Comparison of ENCODE assay signal across 8 cellular contexts in genomic region chr17:50290074-50290702, GRCh38. TPM values are rescaled to one million over a fixed set of nuclear protein-coding genes. Genes with fewer than 3 reads are reported as not detected.
DNase-seq lines count a peak whose midpoint lies in the region; ATAC-seq and TF ChIP-seq lines count a peak whose summit lies in the region.

No MANE protein-coding gene starts in this region.

- peak; percentile 24 to 53 for ATAC-seq in CD4-positive, CD25-positive, alpha-beta regulatory T cell (ENCODE audit: low read depth in 2 of 2)
- ATAC-seq in HG03457 (IDR thresholded peaks at IDR 0.05; ENCODE audit: unreplicated experiment): no peak

- no peaks in the 10 kb centered on the region for H3K4me1 ChIP-seq in CD4-positive, CD25-positive, alpha-beta regulatory T cell (ENCODE audit: control insufficient read depth, insufficient read depth, low read length, poor library complexity, severe bottlenecking)
- peaks cover 0 to 17% of the 10 kb centered on the region in 2 donors for H3K4me1 ChIP-seq in adrenal gland (replicated peaks in 1 of 2)
- peaks cover 0 to 54% (median 3%) of the 10 kb centered on the region in 6 donors for H3K4me1 ChIP-seq in spleen

- peaks cover 54% of the 10 kb centered on the region for H3K27me3 Mint-ChIP-seq in CD4-positive, CD25-positive, alpha-beta regulatory T cell

- no peak overlapping the region for H3K4me3 ChIP-seq in CD4-positive, CD25-positive, alpha-beta regulatory T cell (ENCODE audit: low read depth, low read length)
- no peak overlapping the region for H3K4me3 ChIP-seq in LNCaP clone FGC (ENCODE audit: low read depth, low read length)
- H3K4me3 ChIP-seq in adrenal gland: no peak overlapping the region
- peak overlapping the region in 1 of 8 donors; percentile 7 for H3K4me3 ChIP-seq in spleen

- H3K4me3 Mint-ChIP-seq in CD4-positive, CD25-positive, alpha-beta regulatory T cell: no peak overlapping the region

- TF ChIP-seq CTCF in LNCaP clone FGC (IDR thresholded peaks at IDR 0.05; ENCODE audit: control insufficient read depth, extremely low read depth, insufficient read depth) (no peak), adrenal gland (IDR thresholded peaks at IDR 0.05) (no peak), spleen (IDR thresholded peaks at IDR 0.05 in 8 of 11, conservative IDR thresholded peaks at IDR 0.05 in 3 of 11) (no peak)

- H3K27ac ChIP-seq in CD4-positive, CD25-positive, alpha-beta regulatory T cell (ENCODE audit: insufficient read depth, low read length, poor library complexity, severe bottlenecking): no peak overlapping the region
- H3K27ac ChIP-seq in adrenal gland (peak overlapping the region in 2 of 5 donors; percentile 59 to 87), spleen (peak overlapping the region in 7 of 8 donors; percentile 52 to 91 (median 81))

- H3K9me3 ChIP-seq in CD4-positive, CD25-positive, alpha-beta regulatory T cell (ENCODE audit: control insufficient read depth in 2 of 2, low read length in 2 of 2): no peaks in the 10 kb centered on the region
- no peaks in the 10 kb centered on the region for H3K9me3 ChIP-seq in adrenal gland (replicated peaks in 1 of 3)
- no peaks in the 10 kb centered on the region for H3K9me3 ChIP-seq in spleen

- H3K36me3 ChIP-seq in CD4-positive, CD25-positive, alpha-beta regulatory T cell (ENCODE audit: control insufficient read depth, insufficient read depth, low read length): no peaks in the 10 kb centered on the region
- no peaks in the 10 kb centered on the region for H3K36me3 ChIP-seq in adrenal gland (replicated peaks in 1 of 2)
- H3K36me3 ChIP-seq in spleen: no peaks in the 10 kb centered on the region

- peaks cover 11% of the 10 kb centered on the region for H3K27me3 ChIP-seq in CD4-positive, CD25-positive, alpha-beta regulatory T cell (ENCODE audit: control insufficient read depth, insufficient read depth, low read length)
- no peaks in the 10 kb centered on the region for H3K27me3 ChIP-seq in adrenal gland
- peaks cover 0 to 33% (median 0%) of the 10 kb centered on the region in 7 donors for H3K27me3 ChIP-seq in spleen (replicated peaks in 1 of 7)

- no peak overlapping the region for H3K27ac Mint-ChIP-seq in CD4-positive, CD25-positive, alpha-beta regulatory T cell

- TF ChIP-seq POLR2A in adrenal gland (IDR thresholded peaks at IDR 0.05) (no peak), spleen (IDR thresholded peaks at IDR 0.05) (no peak)

- H3K9me3 Mint-ChIP-seq in CD4-positive, CD25-positive, alpha-beta regulatory T cell: no peaks in the 10 kb centered on the region

- 36 to 56% (median 54%) methylated on average over 4 to 8 of the region's 8 CpGs for WGBS in adrenal gland, 4 donors
- 37 to 61% (median 40%) methylated on average over 6 to 8 of the region's 8 CpGs for WGBS in spleen, 5 donors

- peaks cover 0 to 5% (median 0%) of the 10 kb centered on the region in 4 donors for H3K4me1 Mint-ChIP-seq in CD4-positive, CD25-positive, alpha-beta regulatory T cell

- DNase-seq in CD4-positive, CD25-positive, alpha-beta regulatory T cell: peak in 1 of 3 donors; percentile 8
- DNase-seq in LNCaP clone FGC (ENCODE audit: low read depth) (peak; percentile 22), adrenal gland (peak; percentile 33 to 83 (median 79)), iPS-NIHi7 (ENCODE audit: extremely low spot score) (peak; percentile 33), spleen (no peak), cerebellum (ENCODE audit: low spot score) (no peak), activated gamma-delta T cell treated with Interleukin-2 at 50 U/mL for 16 hours (no peak)

- intact Hi-C loops in adrenal gland (cut with DNase I) (no loop called here), spleen (cut with DNase I; ENCODE audit: low total_unique reads) (loop anchor here (10.0 kb wide), 1 partner anchor 175 kb away; no protein-coding TSS in a partner anchor)

- no peaks in the 10 kb centered on the region for H3K36me3 Mint-ChIP-seq in CD4-positive, CD25-positive, alpha-beta regulatory T cell

RNA-seq across cellular contexts. Expression of gene TMEM92, which starts 15.9 kb away (rescaled TPM):
- not detected for total RNA-seq in CD4-positive, CD25-positive, alpha-beta regulatory T cell
- not detected for polyA plus RNA-seq in CD4-positive, CD25-positive, alpha-beta regulatory T cell
- total RNA-seq in adrenal gland (not detected), spleen (under 1 TPM in 2 of 7 donors, not detected in 5; 0.44 to 0.49 TPM), cerebellum (not detected)
- polyA plus RNA-seq in adrenal gland (under 1 TPM in 1 of 3 donors, not detected in 2; 0.13 TPM), spleen (under 1 TPM in 1 of 3 donors, not detected in 2; 0.06 TPM)

RNA-seq across cellular contexts. Expression of gene XYLT2, which starts 55.7 kb away (rescaled TPM):
- 15.5 TPM for total RNA-seq in CD4-positive, CD25-positive, alpha-beta regulatory T cell
- 10 to 100 TPM in 2 of 4 donors, 1 to 10 TPM in 2; 6.2 to 15.9 (median 11.3) TPM for polyA plus RNA-seq in CD4-positive, CD25-positive, alpha-beta regulatory T cell
- 10 to 100 TPM; 14.7 to 40.3 (median 33.5) TPM for total RNA-seq in adrenal gland
- 10 to 100 TPM in 2 of 3 donors, 1 to 10 TPM in 1; 4.6 to 29.8 (median 16.2) TPM for polyA plus RNA-seq in adrenal gland
- 10 to 100 TPM; 17.9 to 27.3 (median 23.3) TPM for total RNA-seq in spleen
- 10 to 100 TPM; 10.0 to 19.1 (median 14.2) TPM for polyA plus RNA-seq in spleen
- total RNA-seq in cerebellum: 17.8 TPM

Comparison
In these comparisons a context has a peak if more than half of its experiments do, and no peak if none do; other contexts are left out.
1. DNase-seq: peak in LNCaP clone FGC (single experiment), adrenal gland (7 of 7) and iPS-NIHi7 (single experiment); none in spleen (single experiment), cerebellum (single experiment) and activated gamma-delta T cell treated with Interleukin-2 at 50 U/mL for 16 hours (single experiment).